22 cellular contexts compared by ENCODE assay signal in the genomic region with DNA sequence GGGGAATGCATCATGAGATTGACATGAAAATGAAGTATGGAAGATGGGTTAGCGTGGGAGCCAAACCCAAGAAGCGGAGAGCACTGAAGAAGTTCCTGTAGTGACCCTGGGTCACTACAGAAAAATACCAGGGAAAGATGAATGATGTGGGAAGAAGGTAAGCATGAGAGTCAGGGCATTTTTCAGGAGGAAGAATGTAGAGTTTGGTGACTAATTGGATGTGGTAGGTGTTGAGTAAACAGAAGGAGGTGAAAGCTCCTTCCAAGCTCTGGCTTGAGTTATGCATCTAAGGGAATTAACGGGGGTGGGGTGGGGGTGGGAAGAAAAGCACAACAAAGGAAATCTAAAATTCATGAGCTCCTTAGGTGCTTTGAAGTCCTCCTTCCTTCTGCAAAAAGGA.
DNase-seq lines count a peak whose midpoint lies in the region; ATAC-seq, FAIRE-seq and TF ChIP-seq lines count a peak whose summit lies in the region.
"Had no signal": no experiment of that assay in that cellular context is flagged by ENCODE, and none has a peak within 500 bp of the region (broad histone marks: within the 10 kb centered on the region; RNA-seq: fewer than 3 reads in every experiment).

No MANE protein-coding gene starts in this region.

- no peaks in the 10 kb centered on the region for H3K79me2 ChIP-seq in H1 (ENCODE audit: control insufficient read depth in 1 of 2, insufficient read depth in 2 of 2, low read length in 2 of 2)

- no peak for TF ChIP-seq POLR2A in H1 (IDR thresholded peaks at IDR 0.05; ENCODE audit: control extremely low read depth in 1 of 2, low read depth in 2 of 2, low read length in 2 of 2)

- ATAC-seq in left ventricle myocardium superior: no peak
- ATAC-seq: natural killer cell treated with Interleukin-12 subunit alpha and Interleukin-12 subunit beta and Interleukin-15 and Interleukin-18, amount 100 ng/mL, for 72 hours had no signal

- 0 out of 2 replicates have a peak overlapping the region, but pooled peaks have one; percentile 42 for H2BK12ac ChIP-seq in H1 (ENCODE audit: low read depth, low read length)

- DNase-seq in RCC 7860 (ENCODE audit: low spot score): peak; percentile 68
- no peak for DNase-seq in H1 (ENCODE audit: low read depth in 1 of 2, low spot score in 2 of 2)
- DNase-seq in progenitor cell of endocrine pancreas (ENCODE audit: low spot score, unreplicated experiment): no peak
- DNase-seq in G401 (ENCODE audit: low spot score): no peak
- no peak for DNase-seq in SHP77 treated with DMSO at 0.1 percent for 48 hours (lab: John Stamatoyannopoulos, UW)
- no peak for DNase-seq in left ventricle myocardium superior
- DNase-seq: AML-193; anterior cingulate cortex; COR-L47; effector CD8-positive, alpha-beta T cell; head of caudate nucleus; NCI-H1417 treated with DMSO at 0.1 percent for 48 hours; OCI-M1; posterior cingulate gyrus; SJCRH30; stimulated activated CD4-positive, alpha-beta T cell treated with anti-CD3 and anti-CD28 coated beads, Interleukin-1b, Interleukin-23, amount 100 ng/mL, for 48 hours; stimulated activated naive CD4-positive, alpha-beta T cell treated with Interleukin-2 at 50 U/mL for 16 hours had no signal

- H2BK5ac ChIP-seq in H1 (ENCODE audit: low read depth, low read length): peak overlapping the region; percentile 13; the same call in 1 of the 2 replicates

- H3K27ac ChIP-seq in HEK293 (ENCODE audit: extremely low read depth, low read depth, low read length) (no peak overlapping the region), H1 (ENCODE audit: low read depth, low read length) (no peak overlapping the region)
- H3K27ac ChIP-seq: SJCRH30, tibial nerve had no signal

- H4K20me1 ChIP-seq in H1 (replicated peaks in 1 of 2; ENCODE audit: control insufficient read depth in 1 of 2, insufficient read depth in 2 of 2, low read length in 2 of 2): no peaks in the 10 kb centered on the region

- H3K9me3 ChIP-seq in HEK293 (ENCODE audit: control insufficient read depth, insufficient read depth, low read depth, low read length) (no peaks in the 10 kb centered on the region), H1 (ENCODE audit: insufficient read depth in 2 of 2, low read depth in 1 of 2, low read length in 1 of 2) (peaks cover 4 to 5% of the 10 kb centered on the region in 2 experiments; a peak in 3 of 4 replicates)
- H3K9me3 ChIP-seq: SJCRH30, tibial nerve had no signal

- FAIRE-seq in RCC 7860 (lab: Jason Lieb, UNC): no peak
- FAIRE-seq in H1 (lab: Jason Lieb, UNC): no peak
- FAIRE-seq: HTR-8/SVneo had no signal

- peaks cover 8% of the 10 kb centered on the region for H3K36me3 Mint-ChIP-seq in progenitor cell of endocrine pancreas (ENCODE audit: insufficient read depth)

- TF ChIP-seq EP300 in H1 (IDR thresholded peaks at IDR 0.05; ENCODE audit: borderline replicate concordance in 1 of 2, low read depth in 2 of 2, low read length in 2 of 2): no peak

- no peak overlapping the region for H4K8ac ChIP-seq in H1 (ENCODE audit: extremely low read depth, insufficient read depth, low read length)

- no peak overlapping the region for H3K4me3 Mint-ChIP-seq in progenitor cell of endocrine pancreas (ENCODE audit: low read depth)
- H3K4me3 Mint-ChIP-seq: natural killer cell treated with Interleukin-12 subunit alpha and Interleukin-12 subunit beta and Interleukin-15 and Interleukin-18, amount 100 ng/mL, for 72 hours; T-helper 2 cell treated with Interferon-gamma antibody and Interleukin-4, amounts not matched to agents 5 μg/mL and 100 μg/mL, for 36 hours had no signal

- no peak for TF ChIP-seq RAD21 in H1 (IDR thresholded peaks at IDR 0.05 in 1 of 2, conservative IDR thresholded peaks at IDR 0.05 in 1 of 2; ENCODE audit: low read depth in 2 of 2, low read length in 2 of 2)

- intact Hi-C loops in left ventricle myocardium superior (cut with micrococcal nuclease): no loop called here

- H3K27me3 ChIP-seq in H1 (replicated peaks in 1 of 4; ENCODE audit: control insufficient read depth in 3 of 4, extremely low read depth in 1 of 4, insufficient read depth in 3 of 4, low read length in 3 of 4): no peaks in the 10 kb centered on the region
- H3K27me3 ChIP-seq: SJCRH30, tibial nerve had no signal

- H4K5ac ChIP-seq in H1 (ENCODE audit: insufficient read length, low read depth, low read length): no peak overlapping the region

- TF ChIP-seq CTCF in HEK293 (tag by site-specific recombination; IDR thresholded peaks at IDR 0.05): no peak
- TF ChIP-seq CTCF in H1 (IDR thresholded peaks at IDR 0.05; ENCODE audit: control extremely low read depth in 1 of 3, insufficient read depth in 1 of 3, low read depth in 1 of 3, low read length in 3 of 3): no peak
- no peak for TF ChIP-seq CTCF in progenitor cell of endocrine pancreas (IDR thresholded peaks at IDR 0.05; ENCODE audit: unreplicated experiment)

- H3K4me2 ChIP-seq in H1 (ENCODE audit: insufficient read depth in 1 of 2, low read depth in 2 of 2, low read length in 2 of 2): no peak overlapping the region

- H3K18ac ChIP-seq in H1 (ENCODE audit: extremely low read depth, low read length): no peak overlapping the region

- POLR2A ChIA-PET in HEK293 (lab: Yijun Ruan, JAX) (no interaction called here), H1 (lab: Charles Lee; ENCODE audit: partially characterized antibody) (no interaction called here)

- H3K27me3 Mint-ChIP-seq in progenitor cell of endocrine pancreas: no peaks in the 10 kb centered on the region
- H3K27me3 Mint-ChIP-seq: natural killer cell treated with Interleukin-12 subunit alpha and Interleukin-12 subunit beta and Interleukin-15 and Interleukin-18, amount 100 ng/mL, for 72 hours had no signal

- H2AFZ ChIP-seq in H1 (ENCODE audit: low read length): no peak overlapping the region

- H2AK5ac ChIP-seq in H1 (ENCODE audit: low read depth, low read length): no peak overlapping the region

- no peak overlapping the region for H3K14ac ChIP-seq in H1 (ENCODE audit: insufficient read length)

- H3K4me3 ChIP-seq in HEK293 (ENCODE audit: low read depth, low read length): no peak overlapping the region
- no peak overlapping the region; a peak in 1 of 8 replicates for H3K4me3 ChIP-seq in H1 (ENCODE audit: extremely low read depth in 1 of 4, insufficient read depth in 2 of 4, low read depth in 3 of 4, low read length in 4 of 4)
- H3K4me3 ChIP-seq: SJCRH30, tibial nerve had no signal

- H3K23me2 ChIP-seq in H1 (ENCODE audit: low read depth, low read length): no peaks in the 10 kb centered on the region

- no peak overlapping the region for H2BK120ac ChIP-seq in H1 (replicated peaks; ENCODE audit: low read depth, low read length)

- H3K36me3 ChIP-seq in HEK293 (ENCODE audit: control insufficient read depth in 2 of 2, insufficient read depth in 1 of 2, low read length in 2 of 2): no peaks in the 10 kb centered on the region
- H3K36me3 ChIP-seq in H1 (ENCODE audit: control insufficient read depth in 2 of 4, insufficient read depth in 4 of 4, low read length in 3 of 4): no peaks in the 10 kb centered on the region
- H3K36me3 ChIP-seq: SJCRH30, tibial nerve had no signal

- peaks cover 43% of the 10 kb centered on the region for H3K4me1 Mint-ChIP-seq in progenitor cell of endocrine pancreas (ENCODE audit: low read depth)

- no peak overlapping the region for H2BK20ac ChIP-seq in H1 (ENCODE audit: low read length)

- CTCF ChIA-PET in HEK293 (lab: Yijun Ruan, JAX): interaction anchor here (0.7 kb wide), 1 partner anchor 14 kb away, joined by 3 read pairs; no protein-coding TSS in a partner anchor
- CTCF ChIA-PET in H1 (lab: Charles Lee; ENCODE audit: partially characterized antibody): interaction anchor here (0.9 to 4.9 kb wide), 3 partner anchors 9 to 219 kb away, joined by 3 to 22 read pairs (median 3); no protein-coding TSS in a partner anchor

- in situ Hi-C loops in G401 (cut with HindIII; ENCODE audit: low sequenced_read_pairs): no loop called here

- H2BK15ac ChIP-seq in H1 (ENCODE audit: low read length): no peak overlapping the region

- H3K4ac ChIP-seq in H1 (replicated peaks; ENCODE audit: insufficient read length, low read depth, low read length): no peak overlapping the region

- no peaks in the 10 kb centered on the region for H3K79me1 ChIP-seq in H1 (ENCODE audit: low read depth, low read length)

- H3K4me1 ChIP-seq in HEK293 (ENCODE audit: control insufficient read depth, insufficient read depth, low read length) (peaks cover 8% of the 10 kb centered on the region), H1 (replicated peaks in 1 of 4; ENCODE audit: control insufficient read depth in 3 of 4, insufficient read depth in 4 of 4, low read length in 3 of 4) (peaks cover 0 to 7% (median 2%) of the 10 kb centered on the region in 4 experiments; a peak in 4 of 7 replicates)
- H3K4me1 ChIP-seq: SJCRH30 had no signal

- no peak overlapping the region for H4K91ac ChIP-seq in H1 (replicated peaks; ENCODE audit: insufficient read length, low read length)

- H3K27ac Mint-ChIP-seq in progenitor cell of endocrine pancreas: peak overlapping the region; percentile 65
- H3K27ac Mint-ChIP-seq: natural killer cell treated with Interleukin-12 subunit alpha and Interleukin-12 subunit beta and Interleukin-15 and Interleukin-18, amount 100 ng/mL, for 72 hours; T-helper 2 cell treated with Interferon-gamma antibody and Interleukin-4, amounts not matched to agents 5 μg/mL and 100 μg/mL, for 36 hours had no signal

- 70% methylated on average over 3 of the region's 3 CpGs; no CpG with 5 or more reads in 1 of the 2 experiments for WGBS in H1 (ENCODE audit: extremely low coverage in 1 of 2, insufficient coverage in 1 of 2, insufficient read length in 1 of 2, insufficient replicate concordance in 2 of 2, low coverage in 1 of 2, low lambda C conversion rate in 2 of 2, missing lambda C conversion rate in 1 of 2), 2 experiments

- no peak overlapping the region for H3K56ac ChIP-seq in H1 (replicated peaks; ENCODE audit: insufficient read length, low read depth, low read length)

- H3K9ac ChIP-seq in H1 (replicated peaks in 1 of 4; ENCODE audit: extremely low read depth in 1 of 4, low read depth in 3 of 4, low read length in 3 of 4): no peak overlapping the region

- H3K23ac ChIP-seq in H1 (ENCODE audit: insufficient read length): no peak overlapping the region

- peaks cover 8% of the 10 kb centered on the region for H3K9me3 Mint-ChIP-seq in progenitor cell of endocrine pancreas (ENCODE audit: low read depth)

TF ChIP-seq in HEK293, 187 proteins besides CTCF, POLR2A, EP300 and RAD21:
- no peak for TF ChIP-seq ZNF670 (tag by site-specific recombination; IDR thresholded peaks at IDR 0.05; ENCODE audit: low read depth)
- peak; percentile 60 for TF ChIP-seq ZFHX2 (tag by site-specific recombination; conservative IDR thresholded peaks at IDR 0.05)
- TF ChIP-seq EGR2 (tag by site-specific recombination; IDR thresholded peaks at IDR 0.05; ENCODE audit: low read depth): peak; percentile 87

TF ChIP-seq in H1, 55 proteins besides CTCF, POLR2A, EP300 and RAD21 (continues in another document):
- TF ChIP-seq KDM5A (IDR thresholded peaks at IDR 0.05; ENCODE audit: low read length) (no peak), SRF (IDR thresholded peaks at IDR 0.05; ENCODE audit: low read depth, low read length) (no peak), GTF2F1 (IDR thresholded peaks at IDR 0.05; ENCODE audit: borderline replicate concordance, low read depth, low read length) (no peak)
- TF ChIP-seq, protein P1, sequence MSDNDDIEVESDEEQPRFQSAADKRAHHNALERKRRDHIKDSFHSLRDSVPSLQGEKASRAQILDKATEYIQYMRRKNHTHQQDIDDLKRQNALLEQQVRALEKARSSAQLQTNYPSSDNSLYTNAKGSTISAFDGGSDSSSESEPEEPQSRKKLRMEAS (IDR thresholded peaks at IDR 0.05): no peak
